ENCODE assay signal across 1 cellular context in genomic region chr11:46832511-46833214, GRCh38.
TF ChIP-seq lines count a peak whose summit lies in the region.

No MANE protein-coding gene starts in this region.

TF ChIP-seq in GM23338, 12 proteins besides CTCF, POLR2A, EP300 and RAD21 (continued from another document):
- TF ChIP-seq REST (IDR thresholded peaks at IDR 0.05; ENCODE audit: unreplicated experiment) (no peak), POLR2AphosphoS5 (IDR thresholded peaks at IDR 0.05; ENCODE audit: low read depth) (no peak), EZH2 (IDR thresholded peaks at IDR 0.05; ENCODE audit: low read depth, unreplicated experiment) (no peak)
- TF ChIP-seq, protein P1, sequence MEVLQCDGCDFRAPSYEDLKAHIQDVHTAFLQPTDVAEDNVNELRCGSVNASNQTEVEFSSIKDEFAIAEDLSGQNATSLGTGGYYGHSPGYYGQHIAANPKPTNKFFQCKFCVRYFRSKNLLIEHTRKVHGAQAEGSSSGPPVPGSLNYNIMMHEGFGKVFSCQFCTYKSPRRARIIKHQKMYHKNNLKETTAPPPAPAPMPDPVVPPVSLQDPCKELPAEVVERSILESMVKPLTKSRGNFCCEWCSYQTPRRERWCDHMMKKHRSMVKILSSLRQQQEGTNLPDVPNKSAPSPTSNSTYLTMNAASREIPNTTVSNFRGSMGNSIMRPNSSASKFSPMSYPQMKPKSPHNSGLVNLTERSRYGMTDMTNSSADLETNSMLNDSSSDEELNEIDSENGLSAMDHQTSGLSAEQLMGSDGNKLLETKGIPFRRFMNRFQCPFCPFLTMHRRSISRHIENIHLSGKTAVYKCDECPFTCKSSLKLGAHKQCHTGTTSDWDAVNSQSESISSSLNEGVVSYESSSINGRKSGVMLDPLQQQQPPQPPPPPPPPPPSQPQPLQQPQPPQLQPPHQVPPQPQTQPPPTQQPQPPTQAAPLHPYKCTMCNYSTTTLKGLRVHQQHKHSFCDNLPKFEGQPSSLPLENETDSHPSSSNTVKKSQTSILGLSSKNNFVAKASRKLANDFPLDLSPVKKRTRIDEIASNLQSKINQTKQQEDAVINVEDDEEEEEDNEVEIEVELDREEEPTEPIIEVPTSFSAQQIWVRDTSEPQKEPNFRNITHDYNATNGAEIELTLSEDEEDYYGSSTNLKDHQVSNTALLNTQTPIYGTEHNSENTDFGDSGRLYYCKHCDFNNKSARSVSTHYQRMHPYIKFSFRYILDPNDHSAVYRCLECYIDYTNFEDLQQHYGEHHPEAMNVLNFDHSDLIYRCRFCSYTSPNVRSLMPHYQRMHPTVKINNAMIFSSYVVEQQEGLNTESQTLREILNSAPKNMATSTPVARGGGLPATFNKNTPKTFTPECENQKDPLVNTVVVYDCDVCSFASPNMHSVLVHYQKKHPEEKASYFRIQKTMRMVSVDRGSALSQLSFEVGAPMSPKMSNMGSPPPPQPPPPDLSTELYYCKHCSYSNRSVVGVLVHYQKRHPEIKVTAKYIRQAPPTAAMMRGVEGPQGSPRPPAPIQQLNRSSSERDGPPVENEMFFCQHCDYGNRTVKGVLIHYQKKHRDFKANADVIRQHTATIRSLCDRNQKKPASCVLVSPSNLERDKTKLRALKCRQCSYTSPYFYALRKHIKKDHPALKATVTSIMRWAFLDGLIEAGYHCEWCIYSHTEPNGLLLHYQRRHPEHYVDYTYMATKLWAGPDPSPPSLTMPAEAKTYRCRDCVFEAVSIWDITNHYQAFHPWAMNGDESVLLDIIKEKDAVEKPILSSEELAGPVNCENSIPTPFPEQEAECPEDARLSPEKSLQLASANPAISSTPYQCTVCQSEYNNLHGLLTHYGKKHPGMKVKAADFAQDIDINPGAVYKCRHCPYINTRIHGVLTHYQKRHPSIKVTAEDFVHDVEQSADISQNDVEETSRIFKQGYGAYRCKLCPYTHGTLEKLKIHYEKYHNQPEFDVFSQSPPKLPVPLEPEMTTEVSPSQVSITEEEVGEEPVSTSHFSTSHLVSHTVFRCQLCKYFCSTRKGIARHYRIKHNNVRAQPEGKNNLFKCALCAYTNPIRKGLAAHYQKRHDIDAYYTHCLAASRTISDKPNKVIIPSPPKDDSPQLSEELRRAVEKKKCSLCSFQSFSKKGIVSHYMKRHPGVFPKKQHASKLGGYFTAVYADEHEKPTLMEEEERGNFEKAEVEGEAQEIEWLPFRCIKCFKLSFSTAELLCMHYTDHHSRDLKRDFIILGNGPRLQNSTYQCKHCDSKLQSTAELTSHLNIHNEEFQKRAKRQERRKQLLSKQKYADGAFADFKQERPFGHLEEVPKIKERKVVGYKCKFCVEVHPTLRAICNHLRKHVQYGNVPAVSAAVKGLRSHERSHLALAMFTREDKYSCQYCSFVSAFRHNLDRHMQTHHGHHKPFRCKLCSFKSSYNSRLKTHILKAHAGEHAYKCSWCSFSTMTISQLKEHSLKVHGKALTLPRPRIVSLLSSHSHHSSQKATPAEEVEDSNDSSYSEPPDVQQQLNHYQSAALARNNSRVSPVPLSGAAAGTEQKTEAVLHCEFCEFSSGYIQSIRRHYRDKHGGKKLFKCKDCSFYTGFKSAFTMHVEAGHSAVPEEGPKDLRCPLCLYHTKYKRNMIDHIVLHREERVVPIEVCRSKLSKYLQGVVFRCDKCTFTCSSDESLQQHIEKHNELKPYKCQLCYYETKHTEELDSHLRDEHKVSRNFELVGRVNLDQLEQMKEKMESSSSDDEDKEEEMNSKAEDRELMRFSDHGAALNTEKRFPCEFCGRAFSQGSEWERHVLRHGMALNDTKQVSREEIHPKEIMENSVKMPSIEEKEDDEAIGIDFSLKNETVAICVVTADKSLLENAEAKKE (CRISPR knock-in tag; IDR thresholded peaks at IDR 0.05): no peak
TF ChIP-seq in GM23338: peak in this region for 0.
